Comparison of ENCODE assay signal across 16 cellular contexts in the genomic region with DNA sequence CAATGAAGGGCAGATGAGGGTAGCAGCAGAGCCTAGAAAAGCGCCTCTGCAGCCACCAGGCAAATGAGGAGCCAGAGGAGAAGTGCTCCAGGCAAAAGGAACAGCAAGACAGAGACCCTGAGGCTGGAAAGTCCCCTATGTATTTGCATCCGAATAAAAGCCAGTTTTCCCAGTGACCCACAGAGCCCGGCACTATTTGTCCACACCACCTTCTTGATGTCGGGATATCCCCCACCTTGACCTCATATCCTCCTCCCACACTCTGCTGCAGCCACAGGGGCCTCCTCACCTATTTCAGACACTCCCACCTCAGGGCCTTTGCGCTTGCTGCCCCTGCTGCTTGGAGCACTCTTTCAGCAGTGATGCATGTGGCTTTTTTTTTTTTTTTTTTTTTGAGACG. TPM values are rescaled to one million over a fixed set of nuclear protein-coding genes. Genes with fewer than 3 reads are reported as not detected.
DNase-seq lines count a peak whose midpoint lies in the region; ATAC-seq and TF ChIP-seq lines count a peak whose summit lies in the region.
"Had no signal": no experiment of that assay in that cellular context is flagged by ENCODE, and none has a peak within 500 bp of the region (broad histone marks: within the 10 kb centered on the region; RNA-seq: fewer than 3 reads in every experiment).

No MANE protein-coding gene starts in this region.

- H4K20me1 ChIP-seq in osteoblast (ENCODE audit: insufficient read depth, low read length), result peaks cover under 1% of the 10 kb centered on the region

- H3K27ac ChIP-seq in osteoblast (ENCODE audit: low read depth, low read length), result no peak overlapping the region
- H3K27ac ChIP-seq: PC-9 had no signal

- POLR2A ChIA-PET in activated CD8-positive, alpha-beta T cell treated with anti-CD3 and anti-CD28 coated beads for 36 hours (lab: Charles Lee), result interaction anchor here (0.6 to 7.1 kb wide), 2 partner anchors 15 to 59 kb away, joined by 3 to 104 read pairs; a partner anchor contains a TSS
- POLR2A ChIA-PET in HEK293T (lab: Yijun Ruan, JAX), result no interaction called here

- no peaks in the 10 kb centered on the region for H3K4me1 ChIP-seq in osteoblast (ENCODE audit: insufficient read depth, low read length)

- no peak overlapping the region for H3K4me3 ChIP-seq in osteoblast (ENCODE audit: insufficient read depth, low read length)
- H3K4me3 ChIP-seq: BLaER1 treated with 17β-estradiol and CSF1 and Interleukin-3, amounts not matched to agents 10 nM and 100 nM; PC-9 had no signal

- no peak overlapping the region for H3K4me3 Mint-ChIP-seq in activated T-cell treated with anti-CD3 and anti-CD28 coated beads, Interleukin-2, amount 50 U/mL, for 24 hours
- no peak overlapping the region for H3K4me3 Mint-ChIP-seq in activated CD8-positive, alpha-beta T cell treated with anti-CD3 and anti-CD28 coated beads for 36 hours

- TF ChIP-seq CTCF in GM13977 (IDR thresholded peaks at IDR 0.05; ENCODE audit: extremely low read depth, insufficient read depth, missing control alignments) (no peak), osteoblast (IDR thresholded peaks at IDR 0.05; ENCODE audit: extremely low read depth, low read depth, low read length) (no peak)
- TF ChIP-seq CTCF in activated CD8-positive, alpha-beta T cell treated with anti-CD3 and anti-CD28 coated beads for 36 hours (IDR thresholded peaks at IDR 0.05), result no peak

- CTCF ChIA-PET in activated CD8-positive, alpha-beta T cell treated with anti-CD3 and anti-CD28 coated beads for 36 hours (lab: Charles Lee), result interaction anchor here (1.2 to 3.7 kb wide), 7 partner anchors 8 to 150 kb away, joined by 4 to 21 read pairs (median 6); a partner anchor contains a TSS
- CTCF ChIA-PET in HEK293T (lab: Yijun Ruan, JAX), result interaction anchor here (0.6 kb wide), 1 partner anchor 831 kb away, joined by 3 read pairs; no protein-coding TSS in a partner anchor

- H3K36me3 Mint-ChIP-seq in activated T-cell treated with anti-CD3 and anti-CD28 coated beads, Interleukin-2, amount 50 U/mL, for 24 hours (ENCODE audit: low read depth), result peaks cover 78% of the 10 kb centered on the region
- H3K36me3 Mint-ChIP-seq in activated CD8-positive, alpha-beta T cell treated with anti-CD3 and anti-CD28 coated beads for 36 hours (ENCODE audit: low read depth), result peaks cover 53% of the 10 kb centered on the region

- DNase-seq in activated T-cell treated with anti-CD3 and anti-CD28 coated beads, Interleukin-2, amount 50 U/mL, for 24 hours, result no peak
- no peak for DNase-seq in activated T-cell treated with anti-CD3 and anti-CD28 coated beads, Interleukin-2, amount 50 U/mL, for 1 hour
- DNase-seq in GM13977 (ENCODE audit: low spot score) (peak; percentile 52), osteoblast (ENCODE audit: insufficient read length, low spot score, missing footprints) (peak; percentile 66), HEK293T (ENCODE audit: extremely low spot score) (no peak), cardiac septum (ENCODE audit: low spot score) (no peak)
- DNase-seq in activated CD8-positive, alpha-beta T cell treated with anti-CD3 and anti-CD28 coated beads for 36 hours, result peak; percentile 27
- DNase-seq: GDM1, KBM-7, NCI-H1436, NCI-H2081, NCI-H510A treated with DMSO at 0.1 percent for 48 hours, PC-9 had no signal

- H3K4me1 Mint-ChIP-seq in activated T-cell treated with anti-CD3 and anti-CD28 coated beads, Interleukin-2, amount 50 U/mL, for 24 hours (ENCODE audit: low read depth), result peaks cover 44% of the 10 kb centered on the region
- peaks cover 45% of the 10 kb centered on the region for H3K4me1 Mint-ChIP-seq in activated CD8-positive, alpha-beta T cell treated with anti-CD3 and anti-CD28 coated beads for 36 hours (ENCODE audit: low read depth)

- H3K36me3 ChIP-seq in osteoblast (ENCODE audit: insufficient read depth, low read length), result peaks cover 32% of the 10 kb centered on the region

- H3K4me2 ChIP-seq in osteoblast (ENCODE audit: insufficient read depth, low read length), result no peak overlapping the region
- H3K4me2 ChIP-seq: BLaER1 treated with 17β-estradiol and CSF1 and Interleukin-3, amounts not matched to agents 10 nM and 100 nM; PC-9 had no signal

- no peaks in the 10 kb centered on the region for H3K9me3 Mint-ChIP-seq in activated T-cell treated with anti-CD3 and anti-CD28 coated beads, Interleukin-2, amount 50 U/mL, for 24 hours
- H3K9me3 Mint-ChIP-seq in activated CD8-positive, alpha-beta T cell treated with anti-CD3 and anti-CD28 coated beads for 36 hours, result no peaks in the 10 kb centered on the region

- no peaks in the 10 kb centered on the region for H3K9me3 ChIP-seq in osteoblast (ENCODE audit: low read depth, low read length)

- no peaks in the 10 kb centered on the region for H3K27me3 ChIP-seq in osteoblast (ENCODE audit: insufficient read depth, low read length)
- H3K27me3 ChIP-seq: BLaER1 treated with 17β-estradiol and CSF1 and Interleukin-3, amounts not matched to agents 10 nM and 100 nM had no signal

- peaks cover 10% of the 10 kb centered on the region for H3K79me2 ChIP-seq in osteoblast (ENCODE audit: insufficient read depth, low read length)

- in situ Hi-C loops in GM13977 (cut with MboI; ENCODE audit: low pct_unique_long_range_greater_than_20kb, low sequenced_read_pairs, unreplicated experiment), result no loop called here

- H3K27ac Mint-ChIP-seq in activated T-cell treated with anti-CD3 and anti-CD28 coated beads, Interleukin-2, amount 50 U/mL, for 24 hours, result peak overlapping the region; percentile 69
- peak overlapping the region; percentile 20 for H3K27ac Mint-ChIP-seq in activated CD8-positive, alpha-beta T cell treated with anti-CD3 and anti-CD28 coated beads for 36 hours

- ATAC-seq in activated CD8-positive, alpha-beta T cell treated with anti-CD3 and anti-CD28 coated beads for 36 hours, result no peak
- ATAC-seq in HG02610 (IDR thresholded peaks at IDR 0.05; ENCODE audit: unreplicated experiment), result no peak

- intact Hi-C loops in activated CD8-positive, alpha-beta T cell treated with anti-CD3 and anti-CD28 coated beads for 36 hours (cut with micrococcal nuclease), result no loop called here
- intact Hi-C loops in cardiac septum (cut with DNase I), result no loop called here

- no peaks in the 10 kb centered on the region for H3K27me3 Mint-ChIP-seq in activated T-cell treated with anti-CD3 and anti-CD28 coated beads, Interleukin-2, amount 50 U/mL, for 24 hours
- H3K27me3 Mint-ChIP-seq in activated CD8-positive, alpha-beta T cell treated with anti-CD3 and anti-CD28 coated beads for 36 hours, result no peaks in the 10 kb centered on the region

- H2AFZ ChIP-seq in osteoblast (ENCODE audit: low read length), result no peak overlapping the region
- H2AFZ ChIP-seq: PC-9 had no signal

TF ChIP-seq in HEK293T, 16 proteins besides CTCF, POLR2A, EP300 and RAD21:
- TF ChIP-seq, protein P1, sequence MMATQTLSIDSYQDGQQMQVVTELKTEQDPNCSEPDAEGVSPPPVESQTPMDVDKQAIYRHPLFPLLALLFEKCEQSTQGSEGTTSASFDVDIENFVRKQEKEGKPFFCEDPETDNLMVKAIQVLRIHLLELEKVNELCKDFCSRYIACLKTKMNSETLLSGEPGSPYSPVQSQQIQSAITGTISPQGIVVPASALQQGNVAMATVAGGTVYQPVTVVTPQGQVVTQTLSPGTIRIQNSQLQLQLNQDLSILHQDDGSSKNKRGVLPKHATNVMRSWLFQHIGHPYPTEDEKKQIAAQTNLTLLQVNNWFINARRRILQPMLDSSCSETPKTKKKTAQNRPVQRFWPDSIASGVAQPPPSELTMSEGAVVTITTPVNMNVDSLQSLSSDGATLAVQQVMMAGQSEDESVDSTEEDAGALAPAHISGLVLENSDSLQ (IDR thresholded peaks at IDR 0.05), result no peak; the same call in 1 of the 2 replicates
- no peak for TF ChIP-seq HDGF (IDR thresholded peaks at IDR 0.05; ENCODE audit: borderline replicate concordance)
- no peak; the same call in 1 of the 2 replicates for TF ChIP-seq ZNF384 (IDR thresholded peaks at IDR 0.05)
- TF ChIP-seq SUZ12 (IDR thresholded peaks at IDR 0.05), result no peak
- TF ChIP-seq FOXM1 (IDR thresholded peaks at IDR 0.05; ENCODE audit: borderline replicate concordance), result no peak
- TF ChIP-seq LEF1 (IDR thresholded peaks at IDR 0.05; ENCODE audit: borderline replicate concordance), result no peak
- no peak for TF ChIP-seq BHLHE40 (IDR thresholded peaks at IDR 0.05; ENCODE audit: borderline replicate concordance)
- no peak for TF ChIP-seq FOXK2 (IDR thresholded peaks at IDR 0.05)
- TF ChIP-seq L3MBTL2 (conservative IDR thresholded peaks at IDR 0.05), result no peak
- TF ChIP-seq ARNT (IDR thresholded peaks at IDR 0.05), result no peak
- TF ChIP-seq FOXA1 (IDR thresholded peaks at IDR 0.05), result no peak
- no peak for TF ChIP-seq SP1 (IDR thresholded peaks at IDR 0.05)
- TF ChIP-seq CTBP1 (IDR thresholded peaks at IDR 0.05; ENCODE audit: borderline replicate concordance), result no peak
- TF ChIP-seq ELF4 (IDR thresholded peaks at IDR 0.05), result no peak
- TF ChIP-seq NFRKB (IDR thresholded peaks at IDR 0.05), result no peak
- TF ChIP-seq TARDBP (IDR thresholded peaks at IDR 0.05), result no peak
TF ChIP-seq in HEK293T: peak in this region for 0.

RNA-seq across cellular contexts. Expression of a gene that starts 6.6 kb away (rescaled TPM):
- total RNA-seq in activated CD8-positive, alpha-beta T cell treated with anti-CD3 and anti-CD28 coated beads for 36 hours, result 10 to 100 TPM; 21.7 to 22.5 TPM
- total RNA-seq in osteoblast (11.6 and 12.7 TPM in 2 replicates), cardiac septum (47.6 TPM)

RNA-seq across cellular contexts. Expression of a gene that starts 15.5 kb away (rescaled TPM):
- 10 to 100 TPM; 50.0 to 58.3 TPM for total RNA-seq in activated CD8-positive, alpha-beta T cell treated with anti-CD3 and anti-CD28 coated beads for 36 hours
- total RNA-seq in osteoblast, result 5.4 and 5.9 TPM in 2 replicates
- 10.8 TPM for total RNA-seq in cardiac septum

RNA-seq across cellular contexts. Expression of a gene that starts 18.4 kb away (rescaled TPM):
- total RNA-seq in activated CD8-positive, alpha-beta T cell treated with anti-CD3 and anti-CD28 coated beads for 36 hours, result 10 to 100 TPM; 62.1 to 67.1 TPM
- 4.0 and 5.3 TPM in 2 replicates for total RNA-seq in osteoblast
- total RNA-seq in cardiac septum, result 14.9 TPM

RNA-seq across cellular contexts. Expression of a gene that starts 33.1 kb away (rescaled TPM):
- 1 to 10 TPM in 1 of 2 experiments, under 1 TPM in 1; 0.81 to 1.1 TPM for total RNA-seq in activated CD8-positive, alpha-beta T cell treated with anti-CD3 and anti-CD28 coated beads for 36 hours
- total RNA-seq in osteoblast (0.29 and 0.36 TPM in 2 replicates), cardiac septum (0.75 TPM)

RNA-seq across cellular contexts. Expression of a gene that starts 36.8 kb away (rescaled TPM):
- total RNA-seq in activated CD8-positive, alpha-beta T cell treated with anti-CD3 and anti-CD28 coated beads for 36 hours, result not detected
- total RNA-seq in osteoblast (0.29 and 0.72 TPM in 2 replicates), cardiac septum (not detected)
- total RNA-seq: SK-MEL-5 had no signal

Comparison
In these comparisons a context has a peak if more than half of its experiments do, and no peak if none do; other contexts are left out.
1. DNase-seq: peak in GM13977 (single experiment), activated CD8-positive, alpha-beta T cell treated with anti-CD3 and anti-CD28 coated beads for 36 hours (single experiment) and osteoblast (single experiment); none in activated T-cell treated with anti-CD3 and anti-CD28 coated beads, Interleukin-2, amount 50 U/mL, for 24 hours (single experiment), activated T-cell treated with anti-CD3 and anti-CD28 coated beads, Interleukin-2, amount 50 U/mL, for 1 hour (single experiment), HEK293T (single experiment) and cardiac septum (single experiment).